In the genomic region with DNA sequence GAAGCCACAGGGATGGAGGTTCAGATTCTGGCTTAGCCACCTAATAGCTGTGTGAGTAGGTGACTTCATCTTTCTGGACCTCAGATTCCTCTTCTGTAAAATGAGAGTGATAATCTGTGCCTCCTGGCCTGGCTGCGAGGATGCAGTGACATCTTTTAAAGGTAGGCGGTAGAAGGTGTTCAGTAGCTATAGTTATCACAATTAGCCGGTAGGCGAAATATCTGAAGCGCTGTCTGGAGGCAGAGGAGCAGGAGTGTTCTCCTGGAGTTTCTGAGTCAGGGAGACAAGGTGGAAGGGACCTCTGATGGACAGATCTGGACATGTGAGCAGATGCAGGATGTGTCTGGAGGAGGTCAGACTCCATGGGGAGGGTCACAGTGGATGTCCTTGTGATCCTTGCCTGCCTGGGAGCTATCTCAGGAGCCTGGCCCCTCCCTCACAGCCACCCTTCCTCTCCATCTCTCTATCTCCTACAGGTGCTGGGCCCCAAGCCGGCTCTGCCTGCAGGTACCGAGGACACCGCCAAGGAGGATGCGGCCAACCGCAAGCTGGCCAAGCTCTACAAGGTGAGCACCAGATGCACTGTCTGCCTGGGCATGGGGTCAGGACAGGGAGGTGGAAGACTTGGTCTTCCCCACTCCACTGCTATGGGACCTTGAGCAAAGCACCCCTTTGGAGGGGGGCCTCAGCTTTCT, we compare ENCODE assay signal across 20 cellular contexts.
"Had no signal": no experiment of that assay in that cellular context is flagged by ENCODE, and none has a peak within 500 bp of the region (broad histone marks: within the 10 kb centered on the region; RNA-seq: fewer than 3 reads in every experiment).

No MANE protein-coding gene starts in this region.

- H3K9me3 Mint-ChIP-seq: activated B cell treated with CpG ODN at 0.5 μM for 24 hours; activated CD8-positive, alpha-beta T cell treated with anti-CD3 and anti-CD28 coated beads for 36 hours; activated T-cell treated with anti-CD3 and anti-CD28 coated beads, Interleukin-2, amount 50 U/mL, for 4 hours; brain; neural progenitor cell; stimulated activated naive CD8-positive, alpha-beta T cell treated with anti-CD3 and anti-CD28 coated beads, Interleukin-15, Interleukin-2, amounts not matched to agents 100 ng/mL and 50 ng/mL, for 24 hours had no signal

- H3K36me3 ChIP-seq: neural progenitor cell, ovary had no signal

- DNase-seq: activated B cell treated with CpG ODN at 0.5 μM for 24 hours; activated CD4-positive, alpha-beta T cell treated with anti-CD3 and anti-CD28 coated beads for 48 hours; activated CD8-positive, alpha-beta T cell treated with anti-CD3 and anti-CD28 coated beads for 36 hours; activated gamma-delta T cell treated with Interleukin-2 at 50 U/mL for 16 hours; activated T-cell treated with anti-CD3 and anti-CD28 coated beads, Interleukin-2, amount 50 U/mL, for 4 hours; amygdala; stimulated activated CD4-positive, alpha-beta T cell treated with anti-CD3 and anti-CD28 coated beads, Interleukin-4, amount 100 ng/mL, for 1 hour; SW 1271; testis had no signal

- H3K4me3 Mint-ChIP-seq: activated B cell treated with CpG ODN at 0.5 μM for 24 hours; activated CD8-positive, alpha-beta T cell treated with anti-CD3 and anti-CD28 coated beads for 36 hours; activated naive CD8-positive, alpha-beta T cell; activated T-cell treated with anti-CD3 and anti-CD28 coated beads, Interleukin-2, amount 50 U/mL, for 4 hours; brain; neural progenitor cell; stimulated activated naive CD8-positive, alpha-beta T cell treated with anti-CD3 and anti-CD28 coated beads, Interleukin-15, Interleukin-2, amounts not matched to agents 100 ng/mL and 50 ng/mL, for 24 hours had no signal

- H3K27ac ChIP-seq: epithelial cell of prostate, gastrocnemius medialis, left lung, neural progenitor cell, ovary, testis had no signal

- H3K27me3 ChIP-seq: gastrocnemius medialis, left lung, neural progenitor cell, ovary, testis had no signal

- FAIRE-seq: keratinocyte, TTC549, urothelium cell line had no signal

- H3K4me1 ChIP-seq: left lung, neural progenitor cell had no signal

- H3K27me3 Mint-ChIP-seq: activated B cell treated with CpG ODN at 0.5 μM for 24 hours; activated CD8-positive, alpha-beta T cell treated with anti-CD3 and anti-CD28 coated beads for 36 hours; activated naive CD8-positive, alpha-beta T cell; stimulated activated naive CD8-positive, alpha-beta T cell treated with anti-CD3 and anti-CD28 coated beads, Interleukin-15, Interleukin-2, amounts not matched to agents 100 ng/mL and 50 ng/mL, for 24 hours had no signal

- H3K4me3 ChIP-seq: gastrocnemius medialis, left lung, neural progenitor cell, ovary, testis had no signal

- H3K4me1 Mint-ChIP-seq: activated B cell treated with CpG ODN at 0.5 μM for 24 hours, brain, neural progenitor cell had no signal

- H2AFZ ChIP-seq: neural progenitor cell had no signal

- H3K9me3 ChIP-seq: gastrocnemius medialis, left lung, ovary, testis had no signal

- H3K9ac ChIP-seq: neural progenitor cell had no signal

- H3K27ac Mint-ChIP-seq: activated B cell treated with CpG ODN at 0.5 μM for 24 hours; activated CD8-positive, alpha-beta T cell treated with anti-CD3 and anti-CD28 coated beads for 36 hours; activated naive CD8-positive, alpha-beta T cell; brain; neural progenitor cell; stimulated activated naive CD8-positive, alpha-beta T cell treated with anti-CD3 and anti-CD28 coated beads, Interleukin-15, Interleukin-2, amounts not matched to agents 100 ng/mL and 50 ng/mL, for 24 hours had no signal

- ATAC-seq: activated CD8-positive, alpha-beta T cell treated with anti-CD3 and anti-CD28 coated beads for 36 hours; activated T-cell treated with anti-CD3 and anti-CD28 coated beads, Interleukin-2, amount 50 U/mL, for 4 hours; gastrocnemius medialis; left lung had no signal

- H3K4me2 ChIP-seq: neural progenitor cell had no signal

- H3K36me3 Mint-ChIP-seq: activated naive CD8-positive, alpha-beta T cell had no signal
